Comparison of ENCODE assay signal across 10 cellular contexts in genomic region chr3:44914936-44915335, GRCh38. TPM values are rescaled to one million over a fixed set of nuclear protein-coding genes. Genes with fewer than 3 reads are reported as not detected.
A peak's percentile ranks its signal among the peaks of the same experiment; 100 is the strongest.
DNase-seq lines count a peak whose midpoint lies in the region; ATAC-seq and TF ChIP-seq lines count a peak whose summit lies in the region.
"Had no signal": no experiment of that assay in that cellular context is flagged by ENCODE, and none has a peak within 500 bp of the region (broad histone marks: within the 10 kb centered on the region; RNA-seq: fewer than 3 reads in every experiment).

No MANE protein-coding gene starts in this region.

- DNase-seq in EL (peak; percentile 27), ecto neural progenitor cell (ENCODE audit: low spot score) (peak; percentile 45), myocyte (ENCODE audit: low read depth) (peak; percentile 51), DMS153 treated with DMSO at 0.1 percent for 48 hours (lab: John Stamatoyannopoulos, UW; ENCODE audit: unreplicated experiment) (no peak), COLO668 (lab: John Stamatoyannopoulos, UW; ENCODE audit: unreplicated experiment) (no peak), vagina (ENCODE audit: extremely low spot score in 2 of 2) (no peak)
- DNase-seq: central memory CD4-positive, alpha-beta T cell; NCI-H187 treated with DMSO at 0.1 percent for 48 hours had no signal

- H3K9me2 ChIP-seq in Loucy (replicated peaks; ENCODE audit: low read depth, low read length) = no peaks in the 10 kb centered on the region

- H3K9me3 ChIP-seq in Loucy (ENCODE audit: insufficient read depth, low read depth, low read length) (no peaks in the 10 kb centered on the region), vagina (no peaks in the 10 kb centered on the region)

- H3K27me3 ChIP-seq in Loucy (ENCODE audit: insufficient read depth, low read length, poor library complexity, severe bottlenecking) (no peaks in the 10 kb centered on the region), vagina (no peaks in the 10 kb centered on the region)

- H3F3A ChIP-seq in Loucy (ENCODE audit: low read depth) = no peaks in the 10 kb centered on the region

- no peak overlapping the region for H2AFZ ChIP-seq in Loucy (ENCODE audit: low read length)

- ATAC-seq in GM21737 (IDR thresholded peaks at IDR 0.05; ENCODE audit: unreplicated experiment) = no peak

- TF ChIP-seq POLR2A in vagina (IDR thresholded peaks at IDR 0.05) = no peak

- H3K4me2 ChIP-seq in Loucy (ENCODE audit: low read depth, low read length, poor library complexity, severe bottlenecking) = no peak overlapping the region

- no peaks in the 10 kb centered on the region for H4K20me1 ChIP-seq in Loucy (ENCODE audit: insufficient read depth, low read length, poor library complexity, severe bottlenecking)

- H3K36me3 ChIP-seq in Loucy (ENCODE audit: insufficient read depth, low read length) (no peaks in the 10 kb centered on the region), vagina (no peaks in the 10 kb centered on the region)

- TF ChIP-seq CTCF in Loucy (conservative IDR thresholded peaks at IDR 0.05; ENCODE audit: low read length) (peak; percentile 57), vagina (IDR thresholded peaks at IDR 0.05) (no peak)

- no peak overlapping the region for H3K4me3 ChIP-seq in Loucy (ENCODE audit: low read length, poor library complexity, severe bottlenecking)
- no peak overlapping the region for H3K4me3 ChIP-seq in vagina

- H3K27ac ChIP-seq in vagina = no peak overlapping the region

- no peaks in the 10 kb centered on the region for H3K4me1 ChIP-seq in Loucy (ENCODE audit: insufficient read depth, low read length, poor library complexity, severe bottlenecking)
- H3K4me1 ChIP-seq in vagina = no peaks in the 10 kb centered on the region

- intact Hi-C loops in vagina (cut with DNase I) = no loop called here

- no peak overlapping the region for H3K9ac ChIP-seq in Loucy (ENCODE audit: low read depth, low read length, poor library complexity, severe bottlenecking)

- H3K79me2 ChIP-seq in Loucy (ENCODE audit: insufficient read depth, low read length) = no peaks in the 10 kb centered on the region

RNA-seq across cellular contexts. Expression of gene TGM4, which starts 40.5 kb away (rescaled TPM):
- total RNA-seq in myocyte = not detected in 2 replicates
- polyA plus RNA-seq in myocyte (2012) = 0.03 TPM
- total RNA-seq in vagina = not detected

RNA-seq across cellular contexts. Expression of gene TMEM42, which starts 53.2 kb away (rescaled TPM):
- total RNA-seq in myocyte = 12.0 and 16.3 TPM in 2 replicates
- 31.7 TPM for polyA plus RNA-seq in myocyte (2012)
- 10.8 TPM for total RNA-seq in vagina

Comparison
In these comparisons a context has a peak if more than half of its experiments do, and no peak if none do; other contexts are left out.
1. DNase-seq: peak in EL (single experiment), ecto neural progenitor cell (single experiment) and myocyte (single experiment); none in DMS153 treated with DMSO at 0.1 percent for 48 hours (single experiment), COLO668 (single experiment) and vagina (0 of 2).